Comparison of ENCODE assay signal across 19 cellular contexts in genomic region chr18:59912007-59912550, GRCh38.
"Had no signal": no experiment of that assay in that cellular context is flagged by ENCODE, and none has a peak within 500 bp of the region (broad histone marks: within the 10 kb centered on the region; RNA-seq: fewer than 3 reads in every experiment).

No MANE protein-coding gene starts in this region.

- H3K27ac Mint-ChIP-seq: activated naive CD8-positive, alpha-beta T cell treated with anti-CD3 and anti-CD28 coated beads for 36 hours; activated T-helper 1 cell treated with anti-CD3 and anti-CD28 coated beads, Interleukin-12 subunit alpha, Interleukin-12 subunit beta, Interleukin-2, Interleukin-4 antibody, amounts not matched to agents 30 ng/mL and 10 ng/mL and 1 ng/mL, durations not matched to agents 14 hours and 24 hours and 36 hours; brain; endodermal cell; neural progenitor cell had no signal

- H3K4me1 ChIP-seq: gastrocnemius medialis, left ventricle myocardium inferior, neural progenitor cell, right atrium auricular region had no signal

- H3K9ac ChIP-seq: neural progenitor cell had no signal

- H3K36me3 Mint-ChIP-seq: activated naive CD8-positive, alpha-beta T cell treated with anti-CD3 and anti-CD28 coated beads for 36 hours; brain; neural progenitor cell had no signal

- H3K36me3 ChIP-seq: gastrocnemius medialis, left ventricle myocardium inferior, neural progenitor cell, prostate gland, right atrium auricular region, suprapubic skin, transverse colon had no signal

- H3K4me3 ChIP-seq: gastrocnemius medialis, left ventricle myocardium inferior, neural progenitor cell, prostate gland, right atrium auricular region, suprapubic skin, transverse colon had no signal

- H3K4me2 ChIP-seq: neural progenitor cell had no signal

- H3K27ac ChIP-seq: gastrocnemius medialis, left ventricle myocardium inferior, neural progenitor cell, prostate gland, right atrium auricular region, suprapubic skin, transverse colon had no signal

- H3K9me3 ChIP-seq: gastrocnemius medialis, prostate gland, right atrium auricular region, suprapubic skin, transverse colon had no signal

- H3K4me3 Mint-ChIP-seq: activated naive CD8-positive, alpha-beta T cell treated with anti-CD3 and anti-CD28 coated beads for 36 hours; activated T-helper 1 cell treated with anti-CD3 and anti-CD28 coated beads, Interleukin-12 subunit alpha, Interleukin-12 subunit beta, Interleukin-2, Interleukin-4 antibody, amounts not matched to agents 30 ng/mL and 10 ng/mL and 1 ng/mL, durations not matched to agents 14 hours and 24 hours and 36 hours; brain; endodermal cell; naive B cell; neural progenitor cell; stimulated activated naive CD8-positive, alpha-beta T cell treated with anti-CD3 and anti-CD28 coated beads, Interleukin-15, amount 100 ng/mL, for 72 hours had no signal

- ATAC-seq: gastrocnemius medialis; stimulated activated naive CD8-positive, alpha-beta T cell treated with anti-CD3 and anti-CD28 coated beads, Interleukin-15, amount 100 ng/mL, for 72 hours had no signal

- H3K27me3 Mint-ChIP-seq: activated naive CD8-positive, alpha-beta T cell treated with anti-CD3 and anti-CD28 coated beads for 36 hours; naive B cell; stimulated activated naive CD8-positive, alpha-beta T cell treated with anti-CD3 and anti-CD28 coated beads, Interleukin-15, amount 100 ng/mL, for 72 hours had no signal

- DNase-seq: activated CD8-positive, alpha-beta memory T cell treated with anti-CD3 and anti-CD28 coated beads for 24 hours; activated naive CD8-positive, alpha-beta T cell treated with anti-CD3 and anti-CD28 coated beads for 36 hours; caudate nucleus; endodermal cell; gastrocnemius medialis; head of caudate nucleus; left ventricle myocardium inferior; mammary epithelial cell; naive B cell; stimulated activated CD4-positive, alpha-beta T cell treated with anti-CD3 and anti-CD28 coated beads, Interleukin-2, amount 100 ng/mL, for 24 hours; stimulated activated naive CD8-positive, alpha-beta T cell treated with anti-CD3 and anti-CD28 coated beads, Interleukin-15, amount 100 ng/mL, for 72 hours; T1000; transverse colon had no signal

- H3K27me3 ChIP-seq: gastrocnemius medialis had no signal

- H3K9me3 Mint-ChIP-seq: brain; endodermal cell; naive B cell; neural progenitor cell; stimulated activated naive CD8-positive, alpha-beta T cell treated with anti-CD3 and anti-CD28 coated beads, Interleukin-15, amount 100 ng/mL, for 72 hours had no signal
